ENCODE assay signal across 24 cellular contexts in the genomic region with DNA sequence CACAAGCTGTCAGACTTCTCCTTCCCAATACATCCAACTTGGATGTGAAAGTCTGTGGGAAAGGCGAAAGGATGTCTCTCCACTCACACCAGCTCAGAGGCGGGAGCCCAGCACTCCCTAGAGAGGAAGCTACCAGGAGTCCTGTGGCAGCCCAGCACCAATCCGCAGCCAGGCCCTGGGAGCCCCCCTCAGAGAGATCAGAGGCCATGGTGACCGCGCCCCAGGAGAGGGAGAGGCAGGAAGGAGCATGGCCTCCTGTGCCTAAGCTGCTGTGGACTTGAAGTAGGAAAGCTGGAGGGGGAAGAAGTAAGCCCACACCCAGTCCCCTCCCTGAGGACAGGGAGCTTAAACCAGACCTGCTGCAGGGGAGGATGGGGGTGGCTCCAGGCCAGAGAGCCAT.
"Had no signal": no experiment of that assay in that cellular context is flagged by ENCODE, and none has a peak within 500 bp of the region (broad histone marks: within the 10 kb centered on the region; RNA-seq: fewer than 3 reads in every experiment).

No MANE protein-coding gene starts in this region.

- H3K4me2 ChIP-seq: smooth muscle cell had no signal

- H3K4me1 ChIP-seq: breast epithelium, colonic mucosa, left lung, pancreas, sigmoid colon, stomach, suprapubic skin, tibial nerve, uterus had no signal

- DNase-seq: activated CD4-positive, alpha-beta T cell treated with anti-CD3 and anti-CD28 coated beads for 1 hour; activated CD4-positive, alpha-beta T cell treated with anti-CD3 and anti-CD28 coated beads, Interleukin-2, amount 50 U/mL, for 1 hour; activated CD8-positive, alpha-beta T cell treated with anti-CD3 and anti-CD28 coated beads, Interleukin-2, amount 10 ng/mL, durations not matched to agents 7 days and 5 days; activated T-cell treated with anti-CD3 and anti-CD28 coated beads, Interleukin-2, amount 50 U/mL, for 24 hours; colonic mucosa; dorsolateral prefrontal cortex; effector memory CD8-positive, alpha-beta T cell; midbrain; natural killer cell; pancreas; sigmoid colon; stimulated activated CD4-positive, alpha-beta T cell treated with anti-CD3 and anti-CD28 coated beads, Interleukin-15, amount 100 ng/mL, for 24 hours; stomach; T-helper 1 cell had no signal

- ATAC-seq: activated CD8-positive, alpha-beta T cell treated with anti-CD3 and anti-CD28 coated beads, Interleukin-2, amount 10 ng/mL, durations not matched to agents 7 days and 5 days; activated naive CD4-positive, alpha-beta T cell treated with anti-CD3 and anti-CD28 coated beads, Interleukin-2, amount 50 U/mL, for 72 hours; activated T-helper 17 cell treated with anti-CD3 and anti-CD28 coated beads, Interleukin-2, amount 50 U/mL, for 72 hours; effector memory CD8-positive, alpha-beta T cell; left lung; natural killer cell; pancreas; stimulated activated memory B cell treated with anti-CD40 and anti-IgM and Interleukin-4, amounts not matched to agents 10 μg/mL and 1 μg/mL and 100 μg/mL, for 72 hours had no signal

- H3K27ac ChIP-seq: colonic mucosa, dorsolateral prefrontal cortex, left lung, pancreas, suprapubic skin, tibial nerve had no signal

- H3K27me3 ChIP-seq: colonic mucosa, esophagus muscularis mucosa, pancreas, uterus had no signal

- H3K36me3 ChIP-seq: breast epithelium, colonic mucosa, esophagus muscularis mucosa, left lung, pancreas, sigmoid colon, stomach, suprapubic skin, tibial nerve, uterus had no signal

- H3K4me3 ChIP-seq: breast epithelium, colonic mucosa, dorsolateral prefrontal cortex, esophagus muscularis mucosa, left lung, pancreas, sigmoid colon, smooth muscle cell, stomach, suprapubic skin, tibial nerve, uterus had no signal

- H3K9me3 ChIP-seq: breast epithelium, colonic mucosa, esophagus muscularis mucosa, left lung, pancreas, sigmoid colon, stomach, suprapubic skin, tibial nerve, uterus had no signal
